ENCODE assay signal across 12 cellular contexts in genomic region chr15:39585394-39585841, GRCh38. TPM values are rescaled to one million over a fixed set of nuclear protein-coding genes. Genes with fewer than 3 reads are reported as not detected.
DNase-seq lines count a peak whose midpoint lies in the region; ATAC-seq and TF ChIP-seq lines count a peak whose summit lies in the region.
"Had no signal": no experiment of that assay in that cellular context is flagged by ENCODE, and none has a peak within 500 bp of the region (broad histone marks: within the 10 kb centered on the region; RNA-seq: fewer than 3 reads in every experiment).

No MANE protein-coding gene starts in this region.

- no peak for TF ChIP-seq EP300 in ovary (IDR thresholded peaks at IDR 0.05)

- BruUV-seq in Calu3 (replicated peaks; lab: Mats Ljungman, UMichigan) = no TSS peak

- H3K27me3 ChIP-seq in BE2C (peaks cover 22% of the 10 kb centered on the region), esophagus squamous epithelium (peaks cover 0 to 7% (median 0%) of the 10 kb centered on the region in 4 donors), ovary (no peaks in the 10 kb centered on the region)

- H3K27me3 Mint-ChIP-seq in Calu3 (ENCODE audit: unreplicated experiment) = no peaks in the 10 kb centered on the region
- peaks cover 39% of the 10 kb centered on the region for H3K27me3 Mint-ChIP-seq in T-helper 2 cell treated with Interferon-gamma antibody and Interleukin-4, amounts not matched to agents 5 μg/mL and 100 μg/mL, for 36 hours (ENCODE audit: low read depth)

- no peak overlapping the region for H3K4me3 ChIP-seq in BE2C (ENCODE audit: low read depth, low read length)
- H3K4me3 ChIP-seq in esophagus squamous epithelium = peak overlapping the region in 2 of 4 donors; percentile 69 to 82
- H3K4me3 ChIP-seq in ovary = peak overlapping the region; percentile 18

- no peak overlapping the region for H3K27ac Mint-ChIP-seq in Calu3 (ENCODE audit: unreplicated experiment)
- H3K27ac Mint-ChIP-seq in T-helper 2 cell treated with Interferon-gamma antibody and Interleukin-4, amounts not matched to agents 5 μg/mL and 100 μg/mL, for 36 hours = no peak overlapping the region
- H3K27ac Mint-ChIP-seq: CD14-positive monocyte had no signal

- H3K4me1 ChIP-seq in BE2C (0 out of 2 replicates have a peak, but pooled peaks cover 3% of the 10 kb centered on the region), esophagus squamous epithelium (peaks cover 7 to 89% (median 32%) of the 10 kb centered on the region in 3 donors), ovary (ENCODE audit: insufficient read depth) (peaks cover 19% of the 10 kb centered on the region)

- TF ChIP-seq POLR2A in esophagus squamous epithelium (IDR thresholded peaks at IDR 0.05) (no peak), ovary (IDR thresholded peaks at IDR 0.05) (no peak)

- intact Hi-C loops in esophagus squamous epithelium (cut with DNase I) = loop anchor here (10.0 kb wide), 1 partner anchor 169 kb away; no protein-coding TSS in a partner anchor
- intact Hi-C loops in ovary (cut with DNase I) = loop anchor here in 3 of 4 donors (10.0 kb wide), 4 partner anchors 169 to 771 kb away; no protein-coding TSS in a partner anchor
- intact Hi-C loops in Calu3 (cut with micrococcal nuclease; ENCODE audit: unreplicated experiment) = loop anchor here (10.0 kb wide), 2 partner anchors 181 to 591 kb away; no protein-coding TSS in a partner anchor

- no peaks in the 10 kb centered on the region for H3K9me3 Mint-ChIP-seq in Calu3 (ENCODE audit: low read depth, unreplicated experiment)
- no peaks in the 10 kb centered on the region for H3K9me3 Mint-ChIP-seq in T-helper 2 cell treated with Interferon-gamma antibody and Interleukin-4, amounts not matched to agents 5 μg/mL and 100 μg/mL, for 36 hours
- H3K9me3 Mint-ChIP-seq: naive B cell had no signal

- H3K27ac ChIP-seq in esophagus squamous epithelium (peak overlapping the region in 3 of 4 donors; percentile 34 to 95 (median 47)), ovary (no peak overlapping the region)

- H3K4me3 Mint-ChIP-seq in Calu3 (ENCODE audit: low read depth, unreplicated experiment) = no peak overlapping the region
- H3K4me3 Mint-ChIP-seq in T-helper 2 cell treated with Interferon-gamma antibody and Interleukin-4, amounts not matched to agents 5 μg/mL and 100 μg/mL, for 36 hours = no peak overlapping the region
- H3K4me3 Mint-ChIP-seq: naive B cell had no signal

- no peaks in the 10 kb centered on the region for H3K9me3 ChIP-seq in BE2C
- H3K9me3 ChIP-seq in esophagus squamous epithelium = no peaks in the 10 kb centered on the region
- H3K9me3 ChIP-seq in ovary = no peaks in the 10 kb centered on the region

- whole genome bisulfite sequencing in esophagus squamous epithelium, 2 donors = 77 to 88% methylated on average over 4 of the region's 4 CpGs
- 52 to 64% (median 63%) methylated on average over 4 of the region's 4 CpGs for WGBS in ovary, 3 donors

- DNase-seq in BE2C = peak; percentile 30
- DNase-seq in NCI-H69 (lab: John Stamatoyannopoulos, UW) = peak; percentile 74
- DNase-seq in esophagus squamous epithelium (lab: John Stamatoyannopoulos, UW) = no peak
- DNase-seq in ovary = no peak
- DNase-seq in Calu3 = no peak
- DNase-seq in T-helper 2 cell treated with Interferon-gamma antibody and Interleukin-4, amounts not matched to agents 5 μg/mL and 100 μg/mL, for 36 hours (ENCODE audit: low spot score) = no peak
- DNase-seq in retina = no peak
- DNase-seq: MM.1S, naive B cell, NCI-H2227 treated with DMSO at 0.1 percent for 48 hours had no signal

- H3K36me3 ChIP-seq in BE2C (no peaks in the 10 kb centered on the region), esophagus squamous epithelium (peaks cover 7 to 83% (median 42%) of the 10 kb centered on the region in 3 donors), ovary (no peaks in the 10 kb centered on the region)

- TF ChIP-seq CTCF in BE2C (IDR thresholded peaks at IDR 0.05; ENCODE audit: low read depth, low read length) = no peak
- TF ChIP-seq CTCF in esophagus squamous epithelium (IDR thresholded peaks at IDR 0.05) = no peak
- TF ChIP-seq CTCF in ovary (IDR thresholded peaks at IDR 0.05) = no peak
- no peak for TF ChIP-seq CTCF in Calu3 (IDR thresholded peaks at IDR 0.05; ENCODE audit: unreplicated experiment)

- CTCF ChIA-PET in Calu3 (lab: Charles Lee) = no interaction called here

- no peaks in the 10 kb centered on the region for H3K4me1 Mint-ChIP-seq in Calu3 (ENCODE audit: low read depth, unreplicated experiment)
- H3K4me1 Mint-ChIP-seq in T-helper 2 cell treated with Interferon-gamma antibody and Interleukin-4, amounts not matched to agents 5 μg/mL and 100 μg/mL, for 36 hours (ENCODE audit: low read depth) = peaks cover 8% of the 10 kb centered on the region

- ATAC-seq in activated CD4-positive, CD25-positive, alpha-beta regulatory T cell treated with anti-CD3 and anti-CD28 coated beads, Interleukin-2, amount 50 U/mL, for 24 hours = no peak

- H3K36me3 Mint-ChIP-seq in Calu3 (ENCODE audit: insufficient read depth, unreplicated experiment) = peaks cover 26% of the 10 kb centered on the region
- no peaks in the 10 kb centered on the region for H3K36me3 Mint-ChIP-seq in T-helper 2 cell treated with Interferon-gamma antibody and Interleukin-4, amounts not matched to agents 5 μg/mL and 100 μg/mL, for 36 hours (ENCODE audit: low read depth)
- H3K36me3 Mint-ChIP-seq: naive B cell had no signal

RNA-seq across cellular contexts. Expression of gene THBS1, which starts 4.5 kb away (rescaled TPM):
- polyA plus RNA-seq in BE2C (2012; ENCODE audit: insufficient read depth, insufficient read length, low read depth) = 0.90 TPM
- total RNA-seq in esophagus squamous epithelium = 100 to 1,000 TPM in 1 of 4 donors, 10 to 100 TPM in 2, 1 to 10 TPM in 1; 6.3 to 110 (median 63.8) TPM
- 100 to 1,000 TPM in 6 of 7 donors, 10 to 100 TPM in 1; 53.6 to 428 (median 234) TPM for total RNA-seq in ovary
- 100 to 1,000 TPM in 1 of 2 donors, 10 to 100 TPM in 1; 64.4 to 118 TPM for polyA plus RNA-seq in ovary
- 81.2 and 199 TPM in 2 replicates for total RNA-seq in Calu3 (2022)

Comparison
In these comparisons a context has a peak if more than half of its experiments do, and no peak if none do; other contexts are left out.
1. DNase-seq: peak in BE2C (single experiment) and NCI-H69 (single experiment); none in esophagus squamous epithelium (single experiment), ovary (0 of 5), Calu3 (single experiment), T-helper 2 cell treated with Interferon-gamma antibody and Interleukin-4, amounts not matched to agents 5 μg/mL and 100 μg/mL, for 36 hours (single experiment) and retina (single experiment).
2. H3K27ac ChIP-seq: peak in esophagus squamous epithelium (3 of 4); none in ovary (0 of 2).